Comparison of ENCODE assay signal across 8 cellular contexts in genomic region chr17:28335201-28335958, GRCh38. TPM values are rescaled to one million over a fixed set of nuclear protein-coding genes. Genes with fewer than 3 reads are reported as not detected.
DNase-seq lines count a peak whose midpoint lies in the region; ATAC-seq and TF ChIP-seq lines count a peak whose summit lies in the region.

Gene IFT20, minus strand, starts transcription at chr17:28335472. Its CDS starts 3,487 bp downstream, at chr17:28331985.
Gene TNFAIP1, plus strand, starts transcription at chr17:28335761. Its CDS starts 3,761 bp downstream, at chr17:28339522.

- no peaks in the 10 kb centered on the region for H3K27me3 ChIP-seq in H7 (ENCODE audit: control insufficient read depth, insufficient read depth, low read length)

- peak within 1 kb of the TSS; percentile 99 for H3K4me3 Mint-ChIP-seq in natural killer cell

- peaks cover 3% of the 10 kb centered on the region for H3K36me3 ChIP-seq in H7 (replicated peaks; ENCODE audit: control insufficient read depth, insufficient read depth, low read length)

- intact Hi-C loops in natural killer cell (cut with micrococcal nuclease), result loop anchor here (1.0 to 10.0 kb wide), 3 partner anchors 16 to 379 kb away; partner anchors contain the start of genes POLDIP2, PROCA1, RAB34 and RPL23A

- peaks cover 25 to 49% of the 10 kb centered on the region in 2 donors for H3K4me1 Mint-ChIP-seq in natural killer cell

- ATAC-seq in natural killer cell, result peak; percentile 94 to 99 (median 94)

- H3K4me3 ChIP-seq in H7 (ENCODE audit: insufficient read depth, low read depth, low read length), result peak within 1 kb of the TSS; percentile 91

- no peaks in the 10 kb centered on the region for H3K9me3 Mint-ChIP-seq in natural killer cell

- peak within 1 kb of the TSS; percentile 94 to 100 for H3K27ac Mint-ChIP-seq in natural killer cell

- H3K36me3 Mint-ChIP-seq in natural killer cell, result no peaks in the 10 kb centered on the region

- no peak for TF ChIP-seq CTCF in natural killer cell (IDR thresholded peaks at IDR 0.05)

- DNase-seq in ELF-1 (ENCODE audit: low read depth, low spot score), result peak; percentile 100
- DNase-seq in H7, result peak; percentile 97
- DNase-seq in M059J (ENCODE audit: low read depth), result peak; percentile 99
- peak; percentile 99 for DNase-seq in SHP77 (lab: John Stamatoyannopoulos, UW)
- peak; percentile 96 for DNase-seq in activated effector memory CD4-positive, alpha-beta T cell treated with Interleukin-2 at 50 U/mL for 16 hours
- peak; percentile 100 for DNase-seq in fibroblast of peridontal ligament (ENCODE audit: extremely low read depth)
- peak; percentile 92 for DNase-seq in natural killer cell
- DNase-seq in stimulated activated naive CD4-positive, alpha-beta T cell treated with Interleukin-2 at 50 U/mL for 16 hours (lab: John Stamatoyannopoulos, UW), result peak; percentile 98

- no peaks in the 10 kb centered on the region for H3K27me3 Mint-ChIP-seq in natural killer cell (ENCODE audit: low read depth in 2 of 2)

RNA-seq across cellular contexts. Expression of gene IFT20, which starts in this region (rescaled TPM):
- total RNA-seq in H7 (2014; rRNA removed; shearing (Covaris generic)), result 13.7 and 19.0 TPM in 2 replicates
- 34.7 and 65.9 TPM in 2 replicates for total RNA-seq in M059J (2014; rRNA removed; shearing (Covaris generic))
- total RNA-seq in natural killer cell, result 100 to 1,000 TPM in 1 of 3 donors, 10 to 100 TPM in 2; 50.0 to 109 (median 68.6) TPM

RNA-seq across cellular contexts. Expression of gene TNFAIP1, which starts in this region (rescaled TPM):
- total RNA-seq in H7 (2014; rRNA removed; shearing (Covaris generic)), result 19.3 and 21.3 TPM in 2 replicates
- 30.7 and 39.0 TPM in 2 replicates for total RNA-seq in M059J (2014; rRNA removed; shearing (Covaris generic))
- total RNA-seq in natural killer cell, result 10 to 100 TPM; 10.5 to 15.7 (median 14.6) TPM

Comparison
In these comparisons a context has a peak if more than half of its experiments do, and no peak if none do; other contexts are left out.
1. Peak in every context shown above with its lines: DNase-seq, ATAC-seq and H3K4me3 ChIP-seq.